In genomic region chr3:179071161-179071568, GRCh38 we compare ENCODE assay signal across 7 cellular contexts. TPM values are rescaled to one million over a fixed set of nuclear protein-coding genes. Genes with fewer than 3 reads are reported as not detected.
DNase-seq lines count a peak whose midpoint lies in the region; ATAC-seq, FAIRE-seq and TF ChIP-seq lines count a peak whose summit lies in the region.

No MANE protein-coding gene starts in this region.

- peaks cover 10% of the 10 kb centered on the region for H3K4me1 ChIP-seq in endothelial cell of umbilical vein (ENCODE audit: control insufficient read depth, extremely low read depth, insufficient read depth, low read length)

- peak overlapping the region; percentile 91 for H3K27ac Mint-ChIP-seq in activated CD8-positive, alpha-beta memory T cell treated with anti-CD3 and anti-CD28 coated beads, Interleukin-2, amount 10 ng/mL, durations not matched to agents 7 days and 5 days
- peak overlapping the region; percentile 80 for H3K27ac Mint-ChIP-seq in nephron progenitor cell

- no peaks in the 10 kb centered on the region for H3K27me3 Mint-ChIP-seq in activated CD8-positive, alpha-beta memory T cell treated with anti-CD3 and anti-CD28 coated beads, Interleukin-2, amount 10 ng/mL, durations not matched to agents 7 days and 5 days
- H3K27me3 Mint-ChIP-seq in nephron progenitor cell (ENCODE audit: low read depth, poor library complexity), result peaks cover 7% of the 10 kb centered on the region

- H3K36me3 ChIP-seq in endothelial cell of umbilical vein (ENCODE audit: control insufficient read depth in 2 of 2, extremely low read depth in 1 of 2, insufficient read depth in 2 of 2, low read length in 2 of 2), result peaks cover 3 to 4% of the 10 kb centered on the region in 2 experiments

- peaks cover 20% of the 10 kb centered on the region for H3K36me3 Mint-ChIP-seq in activated CD8-positive, alpha-beta memory T cell treated with anti-CD3 and anti-CD28 coated beads, Interleukin-2, amount 10 ng/mL, durations not matched to agents 7 days and 5 days
- peaks cover 17% of the 10 kb centered on the region for H3K36me3 Mint-ChIP-seq in nephron progenitor cell (ENCODE audit: low read depth)

- H4K20me1 ChIP-seq in endothelial cell of umbilical vein (replicated peaks; ENCODE audit: control insufficient read depth, extremely low read depth, insufficient read depth, low read length), result no peaks in the 10 kb centered on the region

- H3K4me1 Mint-ChIP-seq in activated CD8-positive, alpha-beta memory T cell treated with anti-CD3 and anti-CD28 coated beads, Interleukin-2, amount 10 ng/mL, durations not matched to agents 7 days and 5 days, result peaks cover 36% of the 10 kb centered on the region
- H3K4me1 Mint-ChIP-seq in nephron progenitor cell, result peaks cover 25% of the 10 kb centered on the region

- POLR2A ChIA-PET in endothelial cell of umbilical vein (lab: Charles Lee), result interaction anchor here (1.1 kb wide), 1 partner anchor 117 kb away, joined by 3 read pairs; no protein-coding TSS in a partner anchor

- TF ChIP-seq POLR2A in endothelial cell of umbilical vein (IDR thresholded peaks at IDR 0.05; ENCODE audit: low read depth, low read length), result no peak

- no peak for FAIRE-seq in endothelial cell of umbilical vein (lab: Jason Lieb, UNC)

- peak overlapping the region; percentile 46 for H3K9ac ChIP-seq in endothelial cell of umbilical vein (replicated peaks; ENCODE audit: extremely low read depth, insufficient read depth, low read length)

- no peaks in the 10 kb centered on the region for H3K27me3 ChIP-seq in endothelial cell of umbilical vein (ENCODE audit: control insufficient read depth in 2 of 2, insufficient read depth in 2 of 2, low read length in 2 of 2)

- no peaks in the 10 kb centered on the region for H3K9me3 ChIP-seq in endothelial cell of umbilical vein (replicated peaks; ENCODE audit: control insufficient read depth, insufficient read depth, low read length)

- DNase-seq in NCI-H1105 treated with DMSO at 0.1 percent for 48 hours (lab: John Stamatoyannopoulos, UW), result peak; percentile 77
- DNase-seq in activated CD8-positive, alpha-beta memory T cell treated with anti-CD3 and anti-CD28 coated beads, Interleukin-2, amount 10 ng/mL, durations not matched to agents 7 days and 5 days, result peak; percentile 71
- DNase-seq in endothelial cell of umbilical vein (ENCODE audit: low read depth, low spot score), result peak; percentile 57
- no peak for DNase-seq in nephron progenitor cell
- DNase-seq in superior temporal gyrus (ENCODE audit: extremely low spot score), result peak; percentile 64

- dilution Hi-C loops in endothelial cell of umbilical vein (cut with MboI; ENCODE audit: extremely low pct_ligation_motif_present, low sequenced_read_pairs), result no loop called here

- peak overlapping the region; percentile 98 for H3K4me3 Mint-ChIP-seq in activated CD8-positive, alpha-beta memory T cell treated with anti-CD3 and anti-CD28 coated beads, Interleukin-2, amount 10 ng/mL, durations not matched to agents 7 days and 5 days
- peak overlapping the region; percentile 99 for H3K4me3 Mint-ChIP-seq in nephron progenitor cell

- H3K4me3 ChIP-seq in endothelial cell of umbilical vein (replicated peaks in 1 of 3; ENCODE audit: insufficient read depth in 1 of 3, low read depth in 1 of 3, low read length in 3 of 3), result peak overlapping the region; percentile 18 to 56 (median 53)

- H3K79me2 ChIP-seq in endothelial cell of umbilical vein (ENCODE audit: control insufficient read depth, insufficient read depth, low read length), result peaks cover 46% of the 10 kb centered on the region

- intact Hi-C loops in endothelial cell of umbilical vein (cut with micrococcal nuclease), result loop anchor here (1.0 kb wide), 3 partner anchors 76 to 251 kb away; no protein-coding TSS in a partner anchor

- H3K27ac ChIP-seq in endothelial cell of umbilical vein (ENCODE audit: insufficient read depth, low read depth, low read length), result peak overlapping the region; percentile 81

- TF ChIP-seq CTCF in endothelial cell of umbilical vein (IDR thresholded peaks at IDR 0.05; ENCODE audit: extremely low read depth in 1 of 2, insufficient read depth in 1 of 2, low read depth in 1 of 2, low read length in 2 of 2) (no peak), nephron progenitor cell (IDR thresholded peaks at IDR 0.05) (no peak)

- CTCF ChIA-PET in activated CD8-positive, alpha-beta memory T cell treated with anti-CD3 and anti-CD28 coated beads, Interleukin-2, amount 10 ng/mL, durations not matched to agents 7 days and 5 days (lab: Charles Lee), result interaction anchor here (0.6 to 4.8 kb wide), 9 partner anchors 12 to 547 kb away, joined by 3 to 30 read pairs (median 6); partner anchors contain the start of gene PIK3CA
- CTCF ChIA-PET in endothelial cell of umbilical vein (lab: Charles Lee), result interaction anchor here (0.8 to 2.2 kb wide), 8 partner anchors 28 to 250 kb away, joined by 3 to 23 read pairs (median 4); no protein-coding TSS in a partner anchor

- peak overlapping the region; percentile 3 for H2AFZ ChIP-seq in endothelial cell of umbilical vein (ENCODE audit: low read depth, low read length)

- H3K9me1 ChIP-seq in endothelial cell of umbilical vein (replicated peaks; ENCODE audit: control insufficient read depth, extremely low read depth, insufficient read depth, low read length), result no peaks in the 10 kb centered on the region

- no peaks in the 10 kb centered on the region for H3K9me3 Mint-ChIP-seq in activated CD8-positive, alpha-beta memory T cell treated with anti-CD3 and anti-CD28 coated beads, Interleukin-2, amount 10 ng/mL, durations not matched to agents 7 days and 5 days (ENCODE audit: low read depth)
- no peaks in the 10 kb centered on the region for H3K9me3 Mint-ChIP-seq in nephron progenitor cell

- BruUV-seq in endothelial cell of umbilical vein (replicated peaks; lab: Mats Ljungman, UMichigan), result TSS peak; percentile 32

- peak; percentile 40 for ATAC-seq in GM18517 (IDR thresholded peaks at IDR 0.05; ENCODE audit: unreplicated experiment)
- peak; percentile 45 for ATAC-seq in HG02571 (IDR thresholded peaks at IDR 0.05; ENCODE audit: unreplicated experiment)
- ATAC-seq in activated CD8-positive, alpha-beta memory T cell treated with anti-CD3 and anti-CD28 coated beads, Interleukin-2, amount 10 ng/mL, durations not matched to agents 7 days and 5 days, result peak; percentile 46

- H3K4me2 ChIP-seq in endothelial cell of umbilical vein (ENCODE audit: insufficient read depth, low read length), result peak overlapping the region; percentile 53

TF ChIP-seq in endothelial cell of umbilical vein, 7 proteins besides CTCF, POLR2A, EP300 and RAD21:
- no peak for TF ChIP-seq MYC (IDR thresholded peaks at IDR 0.05; ENCODE audit: low read depth, low read length)
- TF ChIP-seq EZH2 (IDR thresholded peaks at IDR 0.05; ENCODE audit: borderline replicate concordance, low read depth, low read length, severe bottlenecking), result no peak
- TF ChIP-seq MAX (IDR thresholded peaks at IDR 0.05; ENCODE audit: insufficient read depth, insufficient read length), result no peak
- no peak for TF ChIP-seq POLR2AphosphoS5 (IDR thresholded peaks at IDR 0.05; ENCODE audit: insufficient read depth, low read depth, low read length)
- TF ChIP-seq JUN (IDR thresholded peaks at IDR 0.05; ENCODE audit: borderline replicate concordance, insufficient read depth, insufficient read length, low read depth), result no peak
- no peak for TF ChIP-seq FOS (IDR thresholded peaks at IDR 0.05; ENCODE audit: borderline replicate concordance, insufficient read depth, low read length)
- no peak for TF ChIP-seq GATA2 (IDR thresholded peaks at IDR 0.05; ENCODE audit: insufficient read depth, insufficient read length, low read depth, low read length)

RNA-seq across cellular contexts. Expression of gene ZMAT3, which starts 0.4 kb away (rescaled TPM):
- 10 to 100 TPM; 14.1 to 15.1 TPM for total RNA-seq in activated CD8-positive, alpha-beta memory T cell treated with anti-CD3 and anti-CD28 coated beads, Interleukin-2, amount 10 ng/mL, durations not matched to agents 7 days and 5 days
- 33.1 and 35.5 TPM in 2 replicates for total RNA-seq in endothelial cell of umbilical vein
- polyA plus RNA-seq in endothelial cell of umbilical vein, result 10.3 and 13.2 TPM in 2 replicates
- 10.4 and 12.0 TPM in 2 replicates for polyA plus RNA-seq in endothelial cell of umbilical vein (2011; cell fraction: cytosol; rRNA removed)
- 13.4 and 14.4 TPM in 2 replicates for polyA plus RNA-seq in endothelial cell of umbilical vein (2011; cell fraction: nucleus; rRNA removed)
- 32.6 and 40.7 TPM in 2 replicates for polyA plus RNA-seq in endothelial cell of umbilical vein (2012)
- 76.6 and 86.8 TPM in 2 replicates for polyA minus RNA-seq in endothelial cell of umbilical vein
- 3.8 TPM for polyA minus RNA-seq in endothelial cell of umbilical vein (2011; cell fraction: cytosol; rRNA and poly(A)+ RNA removed)
- polyA minus RNA-seq in endothelial cell of umbilical vein (2011; cell fraction: nucleus; rRNA and poly(A)+ RNA removed), result 48.9 and 61.8 TPM in 2 replicates
